1 cellular context compared by ENCODE assay signal in the genomic region with DNA sequence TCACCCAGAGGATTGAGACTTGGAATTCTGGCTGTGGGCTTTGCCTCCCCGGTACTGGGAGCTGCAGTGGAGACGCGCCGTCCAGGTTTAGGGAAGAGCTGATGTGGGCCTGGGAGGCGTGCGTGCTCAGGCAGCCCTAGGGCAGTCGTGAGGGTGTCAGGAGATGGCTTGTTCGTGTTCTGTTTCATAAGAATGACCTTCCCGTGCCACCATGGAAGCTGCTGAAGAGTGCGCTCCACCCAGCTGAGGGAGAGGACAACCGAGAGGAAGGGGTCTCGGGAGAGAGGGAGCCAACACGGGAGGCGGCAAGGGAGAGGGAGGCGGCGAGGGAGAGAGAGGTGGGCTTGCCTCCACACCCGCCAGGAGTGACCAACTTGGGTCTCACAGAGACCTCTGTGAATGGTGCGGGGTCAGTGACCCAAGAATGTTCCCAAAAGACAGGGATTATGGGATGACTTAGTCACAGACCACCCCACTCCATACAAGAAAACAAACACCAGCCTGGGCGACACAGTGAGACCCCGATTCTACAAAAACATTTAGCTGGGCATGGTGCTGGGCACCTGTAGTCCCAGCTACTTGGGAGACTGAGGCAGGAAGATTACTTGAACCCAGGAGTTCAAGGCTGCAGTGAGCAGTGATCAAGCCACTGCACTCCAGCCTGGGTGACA.
TF ChIP-seq lines count a peak whose summit lies in the region.

No MANE protein-coding gene starts in this region.

TF ChIP-seq in GM23338, 12 proteins besides CTCF, POLR2A, EP300 and RAD21:
- TF ChIP-seq, protein P1, sequence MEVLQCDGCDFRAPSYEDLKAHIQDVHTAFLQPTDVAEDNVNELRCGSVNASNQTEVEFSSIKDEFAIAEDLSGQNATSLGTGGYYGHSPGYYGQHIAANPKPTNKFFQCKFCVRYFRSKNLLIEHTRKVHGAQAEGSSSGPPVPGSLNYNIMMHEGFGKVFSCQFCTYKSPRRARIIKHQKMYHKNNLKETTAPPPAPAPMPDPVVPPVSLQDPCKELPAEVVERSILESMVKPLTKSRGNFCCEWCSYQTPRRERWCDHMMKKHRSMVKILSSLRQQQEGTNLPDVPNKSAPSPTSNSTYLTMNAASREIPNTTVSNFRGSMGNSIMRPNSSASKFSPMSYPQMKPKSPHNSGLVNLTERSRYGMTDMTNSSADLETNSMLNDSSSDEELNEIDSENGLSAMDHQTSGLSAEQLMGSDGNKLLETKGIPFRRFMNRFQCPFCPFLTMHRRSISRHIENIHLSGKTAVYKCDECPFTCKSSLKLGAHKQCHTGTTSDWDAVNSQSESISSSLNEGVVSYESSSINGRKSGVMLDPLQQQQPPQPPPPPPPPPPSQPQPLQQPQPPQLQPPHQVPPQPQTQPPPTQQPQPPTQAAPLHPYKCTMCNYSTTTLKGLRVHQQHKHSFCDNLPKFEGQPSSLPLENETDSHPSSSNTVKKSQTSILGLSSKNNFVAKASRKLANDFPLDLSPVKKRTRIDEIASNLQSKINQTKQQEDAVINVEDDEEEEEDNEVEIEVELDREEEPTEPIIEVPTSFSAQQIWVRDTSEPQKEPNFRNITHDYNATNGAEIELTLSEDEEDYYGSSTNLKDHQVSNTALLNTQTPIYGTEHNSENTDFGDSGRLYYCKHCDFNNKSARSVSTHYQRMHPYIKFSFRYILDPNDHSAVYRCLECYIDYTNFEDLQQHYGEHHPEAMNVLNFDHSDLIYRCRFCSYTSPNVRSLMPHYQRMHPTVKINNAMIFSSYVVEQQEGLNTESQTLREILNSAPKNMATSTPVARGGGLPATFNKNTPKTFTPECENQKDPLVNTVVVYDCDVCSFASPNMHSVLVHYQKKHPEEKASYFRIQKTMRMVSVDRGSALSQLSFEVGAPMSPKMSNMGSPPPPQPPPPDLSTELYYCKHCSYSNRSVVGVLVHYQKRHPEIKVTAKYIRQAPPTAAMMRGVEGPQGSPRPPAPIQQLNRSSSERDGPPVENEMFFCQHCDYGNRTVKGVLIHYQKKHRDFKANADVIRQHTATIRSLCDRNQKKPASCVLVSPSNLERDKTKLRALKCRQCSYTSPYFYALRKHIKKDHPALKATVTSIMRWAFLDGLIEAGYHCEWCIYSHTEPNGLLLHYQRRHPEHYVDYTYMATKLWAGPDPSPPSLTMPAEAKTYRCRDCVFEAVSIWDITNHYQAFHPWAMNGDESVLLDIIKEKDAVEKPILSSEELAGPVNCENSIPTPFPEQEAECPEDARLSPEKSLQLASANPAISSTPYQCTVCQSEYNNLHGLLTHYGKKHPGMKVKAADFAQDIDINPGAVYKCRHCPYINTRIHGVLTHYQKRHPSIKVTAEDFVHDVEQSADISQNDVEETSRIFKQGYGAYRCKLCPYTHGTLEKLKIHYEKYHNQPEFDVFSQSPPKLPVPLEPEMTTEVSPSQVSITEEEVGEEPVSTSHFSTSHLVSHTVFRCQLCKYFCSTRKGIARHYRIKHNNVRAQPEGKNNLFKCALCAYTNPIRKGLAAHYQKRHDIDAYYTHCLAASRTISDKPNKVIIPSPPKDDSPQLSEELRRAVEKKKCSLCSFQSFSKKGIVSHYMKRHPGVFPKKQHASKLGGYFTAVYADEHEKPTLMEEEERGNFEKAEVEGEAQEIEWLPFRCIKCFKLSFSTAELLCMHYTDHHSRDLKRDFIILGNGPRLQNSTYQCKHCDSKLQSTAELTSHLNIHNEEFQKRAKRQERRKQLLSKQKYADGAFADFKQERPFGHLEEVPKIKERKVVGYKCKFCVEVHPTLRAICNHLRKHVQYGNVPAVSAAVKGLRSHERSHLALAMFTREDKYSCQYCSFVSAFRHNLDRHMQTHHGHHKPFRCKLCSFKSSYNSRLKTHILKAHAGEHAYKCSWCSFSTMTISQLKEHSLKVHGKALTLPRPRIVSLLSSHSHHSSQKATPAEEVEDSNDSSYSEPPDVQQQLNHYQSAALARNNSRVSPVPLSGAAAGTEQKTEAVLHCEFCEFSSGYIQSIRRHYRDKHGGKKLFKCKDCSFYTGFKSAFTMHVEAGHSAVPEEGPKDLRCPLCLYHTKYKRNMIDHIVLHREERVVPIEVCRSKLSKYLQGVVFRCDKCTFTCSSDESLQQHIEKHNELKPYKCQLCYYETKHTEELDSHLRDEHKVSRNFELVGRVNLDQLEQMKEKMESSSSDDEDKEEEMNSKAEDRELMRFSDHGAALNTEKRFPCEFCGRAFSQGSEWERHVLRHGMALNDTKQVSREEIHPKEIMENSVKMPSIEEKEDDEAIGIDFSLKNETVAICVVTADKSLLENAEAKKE (CRISPR knock-in tag; IDR thresholded peaks at IDR 0.05), result no peak
- TF ChIP-seq NANOG (IDR thresholded peaks at IDR 0.05; ENCODE audit: borderline replicate concordance), result no peak
- TF ChIP-seq ZNF114 (CRISPR knock-in tag; IDR thresholded peaks at IDR 0.05), result no peak
